ENCODE assay signal across 8 cellular contexts in the genomic region with DNA sequence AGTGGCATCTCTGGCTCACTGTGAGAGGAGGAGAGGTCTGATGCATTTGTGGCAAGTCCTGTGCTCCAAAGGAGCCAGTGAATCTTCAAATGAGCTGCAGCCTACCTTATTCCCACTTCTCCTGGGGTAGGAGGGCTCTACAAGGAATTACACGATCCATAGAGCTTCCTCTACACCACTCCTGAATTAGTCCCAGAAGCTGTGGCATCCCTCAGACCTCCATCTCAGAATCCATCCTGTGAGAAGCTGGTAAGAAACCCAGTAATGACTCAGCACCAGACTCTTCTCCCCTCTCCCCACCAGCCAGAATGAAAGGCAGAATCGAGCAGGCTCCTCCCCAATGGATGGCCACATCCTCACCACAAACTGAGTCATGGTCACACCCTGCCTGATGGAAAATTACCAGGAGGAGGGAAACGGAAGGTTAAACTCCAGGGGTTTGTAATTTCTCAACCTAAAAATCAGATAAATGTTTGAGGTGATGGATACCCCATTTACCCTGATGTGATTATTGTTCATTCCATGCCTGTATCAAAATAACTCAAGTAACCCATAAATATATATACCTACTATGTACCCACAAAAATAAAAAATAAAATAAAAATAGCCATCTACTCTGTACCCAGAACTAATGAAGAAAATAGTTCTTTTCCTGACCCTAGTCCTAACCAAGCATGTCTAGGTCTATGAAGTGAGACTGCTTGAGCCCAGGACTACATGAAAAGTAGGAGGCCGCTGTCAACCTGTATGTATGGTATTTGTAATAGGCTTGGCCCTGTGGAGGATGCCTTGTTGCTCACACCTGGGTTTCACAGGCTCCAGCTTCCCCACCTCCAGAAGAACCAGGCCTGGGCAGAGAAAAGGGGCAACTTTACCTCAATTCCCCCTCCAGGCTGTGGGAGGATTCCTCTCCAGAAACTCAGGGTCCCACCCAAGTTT. TPM values are rescaled to one million over a fixed set of nuclear protein-coding genes. Genes with fewer than 3 reads are reported as not detected.
DNase-seq lines count a peak whose midpoint lies in the region; ATAC-seq and TF ChIP-seq lines count a peak whose summit lies in the region.

No MANE protein-coding gene starts in this region.

- ATAC-seq in HG03520 (IDR thresholded peaks at IDR 0.05; ENCODE audit: unreplicated experiment) = peak; percentile 69
- ATAC-seq in T-cell (replicated peaks in 1 of 4) = peak; percentile 43 to 76 (median 68)

- in situ Hi-C loops in astrocyte of the spinal cord (cut with HindIII; ENCODE audit: low sequenced_read_pairs) = no loop called here

- H3K9me3 Mint-ChIP-seq in T-cell = no peaks in the 10 kb centered on the region

- peak overlapping the region; percentile 55 to 68 for H3K27ac Mint-ChIP-seq in T-cell

- TF ChIP-seq CTCF in AG09309 (IDR thresholded peaks at IDR 0.05; ENCODE audit: control insufficient read depth, insufficient read depth, low read depth, low read length, missing control alignments) (no peak), astrocyte of the spinal cord (IDR thresholded peaks at IDR 0.05; ENCODE audit: low read depth, low read length) (no peak)

- CTCF ChIA-PET in T-cell (lab: Charles Lee) = no interaction called here

- DNase-seq in AG09309 (ENCODE audit: low read depth) (peak; percentile 93), GM19238 (ENCODE audit: insufficient read length, low spot score) (peak; percentile 20), T-cell (peak in 5 of 34 experiments; percentile 11 to 29 (median 25)), astrocyte of the spinal cord (ENCODE audit: low read depth, low spot score) (peak; percentile 98), kidney glomerular epithelial cell (lab: John Stamatoyannopoulos, UW) (peak; percentile 98), globus pallidus (ENCODE audit: low spot score) (no peak)
- DNase-seq in stimulated activated CD8-positive, alpha-beta memory T cell treated with anti-CD3 and anti-CD28 coated beads, Interleukin-4, amount 100 ng/mL, for 48 hours = peak; percentile 84

- no peak overlapping the region for H3K4me3 Mint-ChIP-seq in T-cell

- H3K36me3 Mint-ChIP-seq in T-cell = peaks cover 13% of the 10 kb centered on the region

- no peaks in the 10 kb centered on the region for H3K27me3 Mint-ChIP-seq in T-cell

- POLR2A ChIA-PET in T-cell (lab: Charles Lee) = interaction anchor here in 1 of 2 donors (0.6 kb wide), 1 partner anchor 11 kb away, joined by 3 read pairs; no protein-coding TSS in a partner anchor

- H3K4me1 Mint-ChIP-seq in T-cell = peaks cover 18 to 29% (median 21%) of the 10 kb centered on the region in 3 donors

- H3K4me3 ChIP-seq in AG09309 (ENCODE audit: control insufficient read depth, low read depth, low read length) = peak overlapping the region; percentile 22
- peak overlapping the region; percentile 45 for H3K4me3 ChIP-seq in astrocyte of the spinal cord (ENCODE audit: low read depth, low read length)

RNA-seq across cellular contexts. Expression of a gene that starts 6.6 kb away (rescaled TPM):
- 100 to 1,000 TPM; 293 to 412 (median 370) TPM for total RNA-seq in T-cell

RNA-seq across cellular contexts. Expression of a gene that starts 34.8 kb away (rescaled TPM):
- 100 to 1,000 TPM in 3 of 5 donors, 10 to 100 TPM in 2; 94.4 to 132 (median 101) TPM for total RNA-seq in T-cell

RNA-seq across cellular contexts. Expression of a gene that starts 40.0 kb away (rescaled TPM):
- total RNA-seq in T-cell = not detected
